ENCODE assay signal across 8 cellular contexts in genomic region chr10:50554995-50555568, GRCh38.
DNase-seq lines count a peak whose midpoint lies in the region; ATAC-seq and TF ChIP-seq lines count a peak whose summit lies in the region.
"Had no signal": no experiment of that assay in that cellular context is flagged by ENCODE, and none has a peak within 500 bp of the region (broad histone marks: within the 10 kb centered on the region; RNA-seq: fewer than 3 reads in every experiment).

No MANE protein-coding gene starts in this region.

- peak overlapping the region in 1 of 6 donors; percentile 9 for H3K27ac Mint-ChIP-seq in immature natural killer cell
- H3K27ac Mint-ChIP-seq: effector memory CD8-positive, alpha-beta T cell had no signal

- CTCF ChIA-PET in OCI-LY7 (lab: Charles Lee; ENCODE audit: unreplicated experiment) = interaction anchor here (0.9 kb wide), 1 partner anchor 58 kb away, joined by 3 read pairs; no protein-coding TSS in a partner anchor

- intact Hi-C loops in OCI-LY7 (cut with micrococcal nuclease; ENCODE audit: unreplicated experiment) = loop anchor here (5.0 kb wide), 1 partner anchor 327 kb away; no protein-coding TSS in a partner anchor
- intact Hi-C loops in left lung (cut with DNase I) = no loop called here

- H3K4me3 ChIP-seq in GM12865 (ENCODE audit: low read depth, low read length) (no peak overlapping the region), OCI-LY7 (ENCODE audit: low read depth, low read length, poor library complexity, severe bottlenecking) (no peak overlapping the region), fibroblast of the aortic adventitia (ENCODE audit: low read depth, low read length) (no peak overlapping the region), skeletal muscle tissue (ENCODE audit: low read length in 3 of 3) (no peak overlapping the region), left lung (no peak overlapping the region)

- H3K9me3 Mint-ChIP-seq in immature natural killer cell = no peaks in the 10 kb centered on the region
- H3K9me3 Mint-ChIP-seq: effector memory CD8-positive, alpha-beta T cell had no signal

- H4K20me1 ChIP-seq in OCI-LY7 (ENCODE audit: insufficient read depth, low read length) = peaks cover 4% of the 10 kb centered on the region; the same call in 1 of the 2 replicates

- H2AFZ ChIP-seq in OCI-LY7 (ENCODE audit: low read length) = no peak overlapping the region

- peaks cover 16% of the 10 kb centered on the region for H3K4me1 ChIP-seq in OCI-LY7 (ENCODE audit: insufficient read depth, low read length, poor library complexity, severe bottlenecking)
- peaks cover 29 to 42% (median 36%) of the 10 kb centered on the region in 3 donors for H3K4me1 ChIP-seq in skeletal muscle tissue (ENCODE audit: control insufficient read depth in 3 of 3, insufficient read depth in 3 of 3, low read length in 3 of 3)
- H3K4me1 ChIP-seq in left lung = peaks cover 5 to 16% of the 10 kb centered on the region in 2 donors

- BruUV-seq in OCI-LY7 (replicated peaks; lab: Mats Ljungman, UMichigan) = no TSS peak

- peaks cover 14 to 19% of the 10 kb centered on the region in 2 donors for H3K4me1 Mint-ChIP-seq in immature natural killer cell

- TF ChIP-seq CTCF in GM12865 (IDR thresholded peaks at IDR 0.05; ENCODE audit: insufficient read depth, low read depth, low read length, missing control alignments) (peak; percentile 16), OCI-LY7 (conservative IDR thresholded peaks at IDR 0.05; ENCODE audit: low read length) (peak; percentile 71), fibroblast of the aortic adventitia (IDR thresholded peaks at IDR 0.05; ENCODE audit: insufficient read depth, low read length) (no peak), left lung (IDR thresholded peaks at IDR 0.05) (no peak)

- DNase-seq in GM12865 (ENCODE audit: low read depth) (peak; percentile 33), OCI-LY7 (ENCODE audit: low spot score) (peak; percentile 42), fibroblast of the aortic adventitia (ENCODE audit: low read depth) (peak; percentile 89), NOMO-1 treated with dmso at 0.1 percent for 144 hours (lab: John Stamatoyannopoulos, UW; ENCODE audit: unreplicated experiment) (no peak), immature natural killer cell (no peak), left lung (no peak)
- DNase-seq: effector memory CD8-positive, alpha-beta T cell had no signal

- no peaks in the 10 kb centered on the region for H3K36me3 Mint-ChIP-seq in immature natural killer cell

- no peak for ATAC-seq in left lung
- ATAC-seq: effector memory CD8-positive, alpha-beta T cell had no signal

- peak overlapping the region in 2 of 3 donors; percentile 7 to 18 for H3K9ac ChIP-seq in skeletal muscle tissue (ENCODE audit: low read depth in 1 of 3, low read length in 3 of 3)

- H3K36me3 ChIP-seq in OCI-LY7 (ENCODE audit: insufficient read depth, low read length) (peaks cover 3% of the 10 kb centered on the region; the same call in 1 of the 2 replicates), skeletal muscle tissue (ENCODE audit: control insufficient read depth in 3 of 3, insufficient read depth in 3 of 3, low read length in 3 of 3) (no peaks in the 10 kb centered on the region), left lung (no peaks in the 10 kb centered on the region)

- H3K4me3 Mint-ChIP-seq in immature natural killer cell = no peak overlapping the region
- H3K4me3 Mint-ChIP-seq: effector memory CD8-positive, alpha-beta T cell had no signal

- H3K9me3 ChIP-seq in OCI-LY7 (ENCODE audit: low read length) (no peaks in the 10 kb centered on the region), skeletal muscle tissue (ENCODE audit: control insufficient read depth in 3 of 3, low read length in 3 of 3) (no peaks in the 10 kb centered on the region), left lung (no peaks in the 10 kb centered on the region)

- POLR2A ChIA-PET in OCI-LY7 (lab: Charles Lee) = interaction anchor here (0.7 to 3.5 kb wide), 7 partner anchors 11 to 104 kb away, joined by 3 to 24 read pairs (median 4); no protein-coding TSS in a partner anchor

- H3K4me2 ChIP-seq in OCI-LY7 (ENCODE audit: low read length) = no peak overlapping the region

- H3K27me3 ChIP-seq in skeletal muscle tissue (ENCODE audit: control insufficient read depth in 3 of 3, insufficient read depth in 3 of 3, low read length in 3 of 3) (no peaks in the 10 kb centered on the region), left lung (no peaks in the 10 kb centered on the region)

- peaks cover 0 to 1% (median 0%) of the 10 kb centered on the region in 3 donors for H3K27me3 Mint-ChIP-seq in immature natural killer cell (ENCODE audit: low read depth in 3 of 3)
- H3K27me3 Mint-ChIP-seq: effector memory CD8-positive, alpha-beta T cell had no signal

- H3K27ac ChIP-seq in OCI-LY7 (ENCODE audit: low read depth, low read length, poor library complexity, severe bottlenecking) (no peak overlapping the region), skeletal muscle tissue (ENCODE audit: low read depth, low read length) (peak overlapping the region; percentile 14), left lung (no peak overlapping the region)

- no peaks in the 10 kb centered on the region for H3K9me2 ChIP-seq in OCI-LY7 (ENCODE audit: insufficient read depth, low read length)

- peaks cover 6% of the 10 kb centered on the region; the same call in 1 of the 2 replicates for H3K79me2 ChIP-seq in OCI-LY7 (ENCODE audit: insufficient read depth, low read depth, low read length)

Comparison
In these comparisons a context has a peak if more than half of its experiments do, and no peak if none do; other contexts are left out.
1. DNase-seq: peak in GM12865 (single experiment), OCI-LY7 (single experiment) and fibroblast of the aortic adventitia (single experiment); none in NOMO-1 treated with dmso at 0.1 percent for 144 hours (single experiment), immature natural killer cell (0 of 3) and left lung (0 of 2).
2. CTCF ChIP-seq: peak in GM12865 (single experiment) and OCI-LY7 (single experiment); none in fibroblast of the aortic adventitia (single experiment) and left lung (0 of 2).